In the genomic region with DNA sequence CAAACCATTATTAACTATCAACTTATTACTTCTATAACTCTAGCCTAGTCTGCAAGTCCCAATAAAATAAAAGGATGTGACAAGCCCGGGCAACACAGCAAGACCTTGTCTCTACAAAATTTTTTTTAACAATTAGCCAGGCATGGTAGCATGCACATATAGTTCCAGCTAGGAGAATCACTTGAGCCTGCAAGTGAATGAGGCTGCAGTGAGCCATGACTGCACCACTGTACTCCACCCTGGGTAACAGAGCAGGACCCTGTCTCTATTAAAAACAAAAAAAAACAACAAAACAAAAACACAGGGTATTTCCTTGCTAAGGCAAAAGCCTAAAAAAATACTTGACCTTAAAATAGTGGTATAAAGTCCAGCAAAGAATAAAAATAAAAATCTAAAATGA, we compare ENCODE assay signal across 20 cellular contexts.
"Had no signal": no experiment of that assay in that cellular context is flagged by ENCODE, and none has a peak within 500 bp of the region (broad histone marks: within the 10 kb centered on the region; RNA-seq: fewer than 3 reads in every experiment).

No MANE protein-coding gene starts in this region.

- H3K9me3 ChIP-seq: colonic mucosa, esophagus squamous epithelium, gastroesophageal sphincter, mucosa of descending colon, neutrophil, ovary, stomach, thoracic aorta had no signal

- H3K27ac ChIP-seq: colonic mucosa, esophagus squamous epithelium, gastroesophageal sphincter, neutrophil, ovary, stomach, thoracic aorta had no signal

- H3K4me3 Mint-ChIP-seq: immature natural killer cell; naive thymus-derived CD8-positive, alpha-beta T cell; type B pancreatic cell had no signal

- H3K36me3 ChIP-seq: colonic mucosa, ovary, thoracic aorta had no signal

- H3K9me3 Mint-ChIP-seq: immature natural killer cell; naive thymus-derived CD8-positive, alpha-beta T cell; type B pancreatic cell had no signal

- H3K27me3 Mint-ChIP-seq: naive thymus-derived CD8-positive, alpha-beta T cell; type B pancreatic cell had no signal

- H3K4me1 ChIP-seq: colonic mucosa had no signal

- H3K4me3 ChIP-seq: colonic mucosa, esophagus squamous epithelium, gastroesophageal sphincter, mucosa of descending colon, ovary, stomach, thoracic aorta had no signal

- H3K27me3 ChIP-seq: colonic mucosa, esophagus squamous epithelium, gastroesophageal sphincter, neutrophil, ovary, stomach had no signal

- ATAC-seq: gastroesophageal sphincter; left cardiac atrium; left ventricle myocardium superior; mucosa of descending colon; naive thymus-derived CD8-positive, alpha-beta T cell; right cardiac atrium had no signal

- H3K27ac Mint-ChIP-seq: immature natural killer cell; naive thymus-derived CD8-positive, alpha-beta T cell; type B pancreatic cell had no signal

- DNase-seq: colonic mucosa; dermis blood vessel endothelial cell; esophagus squamous epithelium; foreskin fibroblast; immature natural killer cell; left cardiac atrium; left ventricle myocardium superior; mucosa of descending colon; naive thymus-derived CD8-positive, alpha-beta T cell; ovary; right cardiac atrium; small intestine; stimulated activated CD4-positive, alpha-beta T cell treated with anti-CD3 and anti-CD28 coated beads, Interleukin-12 subunit alpha, Interleukin-12 subunit beta, amount 100 ng/mL, for 4 hours; stimulated activated naive CD4-positive, alpha-beta T cell; stomach; substantia nigra had no signal
